ENCODE assay signal across 39 cellular contexts in genomic region chr7:53087274-53087673, GRCh38. TPM values are rescaled to one million over a fixed set of nuclear protein-coding genes. Genes with fewer than 3 reads are reported as not detected.
"Had no signal": no experiment of that assay in that cellular context is flagged by ENCODE, and none has a peak within 500 bp of the region (broad histone marks: within the 10 kb centered on the region; RNA-seq: fewer than 3 reads in every experiment).

No MANE protein-coding gene starts in this region.

- DNase-seq: activated B cell treated with CpG ODN at 0.5 μM for 24 hours; activated CD4-positive, alpha-beta memory T cell treated with anti-CD3 and anti-CD28 coated beads for 36 hours; activated CD4-positive, alpha-beta T cell treated with anti-CD3 and anti-CD28 coated beads for 4 hours; activated CD4-positive, alpha-beta T cell treated with anti-CD3 and anti-CD28 coated beads, Interleukin-2, amount 10 ng/mL, durations not matched to agents 24 days and 14 days; activated CD4-positive, alpha-beta T cell treated with anti-CD3 and anti-CD28 coated beads, Interleukin-2, amount 50 U/mL, for 1 hour; activated CD4-positive, alpha-beta T cell treated with anti-CD3 and anti-CD28 coated beads, Interleukin-2, amount 50 U/mL, for 4 hours; activated CD4-positive, CD25-positive, alpha-beta regulatory T cell treated with anti-CD3 and anti-CD28 coated beads, Interleukin-2, amount 50 U/mL, for 72 hours; activated CD8-positive, alpha-beta memory T cell treated with anti-CD3 and anti-CD28 coated beads, Interleukin-2, amount 50 U/mL, for 4 hours; activated CD8-positive, alpha-beta T cell treated with anti-CD3 and anti-CD28 coated beads for 36 hours; activated effector memory CD4-positive, alpha-beta T cell treated with anti-CD3 and anti-CD28 coated beads, Interleukin-2, amount 50 U/mL, for 16 hours; activated gamma-delta T cell treated with Interleukin-2 at 50 U/mL for 16 hours; activated naive CD4-positive, alpha-beta T cell; activated naive CD4-positive, alpha-beta T cell treated with anti-CD3 and anti-CD28 coated beads for 36 hours; activated naive CD4-positive, alpha-beta T cell treated with anti-CD3 and anti-CD28 coated beads, Interleukin-2, amount 50 U/mL, for 16 hours; activated naive CD8-positive, alpha-beta T cell treated with anti-CD3 and anti-CD28 coated beads for 36 hours; activated T-cell treated with anti-CD3 and anti-CD28 coated beads for 4 hours; activated T-cell treated with anti-CD3 and anti-CD28 coated beads, Interleukin-2, amount 50 U/mL, for 1 hour; activated T-cell treated with anti-CD3 and anti-CD28 coated beads, Interleukin-2, amount 50 U/mL, for 4 hours; activated T-cell treated with anti-CD3 and anti-CD28 coated beads, Interleukin-2, amount 50 U/mL, for 72 hours; adrenal gland; amniotic stem cell; aorta; body of pancreas; brain microvascular endothelial cell; central memory CD4-positive, alpha-beta T cell; T-helper 1 cell; T-helper 2 cell; T-helper 9 cell had no signal

- H3K27me3 ChIP-seq: adrenal gland, body of pancreas, brain microvascular endothelial cell, breast epithelium had no signal

- H3K4me3 ChIP-seq: adrenal gland, body of pancreas, breast epithelium had no signal

- H3K27ac ChIP-seq: adrenal gland, body of pancreas, brain microvascular endothelial cell, breast epithelium, VCaP had no signal

- H3K36me3 Mint-ChIP-seq: activated CD4-positive, alpha-beta memory T cell treated with anti-CD3 and anti-CD28 coated beads for 36 hours; activated naive CD8-positive, alpha-beta T cell treated with anti-CD3 and anti-CD28 coated beads for 36 hours had no signal

- H3K4me1 Mint-ChIP-seq: activated B cell treated with CpG ODN at 0.5 μM for 24 hours; activated CD4-positive, alpha-beta T cell treated with anti-CD3 and anti-CD28 coated beads, Interleukin-2, amount 10 ng/mL, durations not matched to agents 24 days and 14 days; activated naive CD8-positive, alpha-beta T cell treated with anti-CD3 and anti-CD28 coated beads for 36 hours; activated T-helper 17 cell treated with anti-CD3 and anti-CD28 coated beads, Interleukin-2, amount 50 U/mL, for 72 hours had no signal

- ATAC-seq: activated CD8-positive, alpha-beta T cell treated with anti-CD3 and anti-CD28 coated beads for 36 hours; activated naive CD4-positive, alpha-beta T cell treated with anti-CD3 and anti-CD28 coated beads, Interleukin-2, amount 50 U/mL, for 72 hours; activated T-cell treated with anti-CD3 and anti-CD28 coated beads, Interleukin-2, amount 50 U/mL, for 4 hours; activated T-cell treated with anti-CD3 and anti-CD28 coated beads, Interleukin-2, amount 50 U/mL, for 72 hours; activated T-helper 17 cell treated with anti-CD3 and anti-CD28 coated beads, Interleukin-2, amount 50 U/mL, for 72 hours; body of pancreas had no signal

- H3K9me3 ChIP-seq: adrenal gland, body of pancreas had no signal

- H3K4me1 ChIP-seq: adrenal gland, body of pancreas, breast epithelium had no signal

- H3K4me3 Mint-ChIP-seq: activated B cell treated with CpG ODN at 0.5 μM for 24 hours; activated CD4-positive, alpha-beta memory T cell treated with anti-CD3 and anti-CD28 coated beads for 36 hours; activated CD4-positive, alpha-beta T cell treated with anti-CD3 and anti-CD28 coated beads, Interleukin-2, amount 10 ng/mL, durations not matched to agents 24 days and 14 days; activated CD8-positive, alpha-beta T cell treated with anti-CD3 and anti-CD28 coated beads for 36 hours; activated naive CD4-positive, alpha-beta T cell treated with anti-CD3 and anti-CD28 coated beads for 36 hours; activated naive CD8-positive, alpha-beta T cell treated with anti-CD3 and anti-CD28 coated beads for 36 hours; activated T-cell treated with anti-CD3 and anti-CD28 coated beads, Interleukin-2, amount 50 U/mL, for 4 hours; activated T-cell treated with anti-CD3 and anti-CD28 coated beads, Interleukin-2, amount 50 U/mL, for 72 hours; activated T-helper 1 cell treated with anti-CD3 and anti-CD28 coated beads, Interleukin-12 subunit alpha, Interleukin-12 subunit beta, Interleukin-2, Interleukin-4 antibody, amounts not matched to agents 30 ng/mL and 10 ng/mL and 1 ng/mL, durations not matched to agents 14 hours and 24 hours and 36 hours; activated T-helper 17 cell treated with anti-CD3 and anti-CD28 coated beads, Interleukin-2, amount 50 U/mL, for 72 hours; T-helper 1 cell treated with Interleukin-12 subunit alpha and Interleukin-12 subunit beta and Interleukin-4 antibody, amounts not matched to agents 30 μg/mL and 1 μg/mL, for 36 hours; T-helper 2 cell treated with Interferon-gamma antibody and Interleukin-4, amounts not matched to agents 5 μg/mL and 100 μg/mL, for 36 hours had no signal

- H3K27ac Mint-ChIP-seq: activated B cell treated with CpG ODN at 0.5 μM for 24 hours; activated CD4-positive, alpha-beta memory T cell treated with anti-CD3 and anti-CD28 coated beads for 36 hours; activated CD4-positive, alpha-beta T cell treated with anti-CD3 and anti-CD28 coated beads, Interleukin-2, amount 10 ng/mL, durations not matched to agents 24 days and 14 days; activated CD8-positive, alpha-beta T cell treated with anti-CD3 and anti-CD28 coated beads for 36 hours; activated naive CD4-positive, alpha-beta T cell treated with anti-CD3 and anti-CD28 coated beads for 36 hours; activated naive CD4-positive, alpha-beta T cell treated with anti-CD3 and anti-CD28 coated beads, Interleukin-2, amount 50 U/mL, for 72 hours; activated naive CD8-positive, alpha-beta T cell treated with anti-CD3 and anti-CD28 coated beads for 36 hours; activated T-cell treated with anti-CD3 and anti-CD28 coated beads, Interleukin-2, amount 50 U/mL, for 72 hours; activated T-helper 1 cell treated with anti-CD3 and anti-CD28 coated beads, Interleukin-12 subunit alpha, Interleukin-12 subunit beta, Interleukin-2, Interleukin-4 antibody, amounts not matched to agents 30 ng/mL and 10 ng/mL and 1 ng/mL, durations not matched to agents 14 hours and 24 hours and 36 hours; activated T-helper 17 cell treated with anti-CD3 and anti-CD28 coated beads, Interleukin-2, amount 50 U/mL, for 72 hours; T-helper 1 cell treated with Interleukin-12 subunit alpha and Interleukin-12 subunit beta and Interleukin-4 antibody, amounts not matched to agents 30 μg/mL and 1 μg/mL, for 36 hours; T-helper 2 cell treated with Interferon-gamma antibody and Interleukin-4, amounts not matched to agents 5 μg/mL and 100 μg/mL, for 36 hours had no signal

- H3K36me3 ChIP-seq: adrenal gland, brain microvascular endothelial cell, breast epithelium had no signal

RNA-seq across cellular contexts. Expression of gene POM121L12, which starts 51.8 kb away (rescaled TPM):
- total RNA-seq: activated B cell treated with CpG ODN at 0.5 μM for 24 hours; activated CD4-positive, alpha-beta memory T cell treated with anti-CD3 and anti-CD28 coated beads for 36 hours; activated CD4-positive, alpha-beta T cell treated with anti-CD3 and anti-CD28 coated beads, Interleukin-2, amount 10 ng/mL, durations not matched to agents 24 days and 14 days; activated CD8-positive, alpha-beta memory T cell treated with anti-CD3 and anti-CD28 coated beads for 36 hours; activated CD8-positive, alpha-beta T cell treated with anti-CD3 and anti-CD28 coated beads for 36 hours; activated naive CD4-positive, alpha-beta T cell treated with anti-CD3 and anti-CD28 coated beads for 36 hours; activated naive CD4-positive, alpha-beta T cell treated with anti-CD3 and anti-CD28 coated beads, Interleukin-2, amount 50 U/mL, for 72 hours; activated naive CD8-positive, alpha-beta T cell treated with anti-CD3 and anti-CD28 coated beads for 36 hours; activated T-cell treated with anti-CD3 and anti-CD28 coated beads, Interleukin-2, amount 50 U/mL, for 4 hours; activated T-cell treated with anti-CD3 and anti-CD28 coated beads, Interleukin-2, amount 50 U/mL, for 72 hours; activated T-helper 1 cell treated with anti-CD3 and anti-CD28 coated beads, Interleukin-12 subunit alpha, Interleukin-12 subunit beta, Interleukin-2, Interleukin-4 antibody, amounts not matched to agents 30 ng/mL and 10 ng/mL and 1 ng/mL, durations not matched to agents 14 hours and 24 hours and 36 hours; activated T-helper 17 cell treated with anti-CD3 and anti-CD28 coated beads, Interleukin-2, amount 50 U/mL, for 72 hours; adrenal gland; aorta; astrocyte; body of pancreas; breast epithelium; cardiac septum; cerebellum had no signal
